ENCODE assay signal across 8 cellular contexts in the genomic region with DNA sequence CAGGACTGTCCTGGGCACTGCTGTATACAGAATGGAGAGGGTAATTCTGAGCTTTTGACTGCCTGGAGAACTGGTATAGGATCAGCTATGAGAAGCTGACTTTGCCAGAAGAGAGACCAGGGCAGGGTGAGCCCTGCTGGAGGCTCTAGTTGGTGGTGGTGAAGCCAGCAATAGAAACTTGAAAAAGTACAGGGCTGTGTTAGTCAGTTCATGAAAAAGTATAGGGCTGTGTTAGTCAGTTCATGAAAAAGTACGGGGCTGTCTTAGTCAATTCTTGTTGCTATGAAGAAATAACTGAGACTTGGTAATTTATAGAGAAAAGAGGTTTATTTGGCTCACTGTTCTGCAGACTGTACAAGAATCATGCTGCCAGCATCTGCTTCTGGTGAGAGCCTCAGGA.
"Had no signal": no experiment of that assay in that cellular context is flagged by ENCODE, and none has a peak within 500 bp of the region (broad histone marks: within the 10 kb centered on the region; RNA-seq: fewer than 3 reads in every experiment).

No MANE protein-coding gene starts in this region.

- H3K9me3 Mint-ChIP-seq: GM23338, H9 had no signal

- H3K36me3 Mint-ChIP-seq: IgD-negative memory B cell had no signal

- H3K27ac Mint-ChIP-seq: GM23338, IgD-negative memory B cell had no signal

- H3K4me3 ChIP-seq: GM23338 had no signal

- H3K4me3 Mint-ChIP-seq: GM23338, H9, IgD-negative memory B cell had no signal

- DNase-seq: H9, HCEC 1CT had no signal

- H3K27ac ChIP-seq: HL-60 had no signal

- H2AFZ ChIP-seq: GM23338 had no signal

- ATAC-seq: GM23338, HepG2 had no signal

- FAIRE-seq: H1, H54, HepG2 had no signal

- H3K4me2 ChIP-seq: GM23338 had no signal

- H3K4me1 Mint-ChIP-seq: GM23338, IgD-negative memory B cell had no signal
